Comparison of ENCODE assay signal across 8 cellular contexts in genomic region chr12:110698171-110698902, GRCh38. TPM values are rescaled to one million over a fixed set of nuclear protein-coding genes. Genes with fewer than 3 reads are reported as not detected.
DNase-seq lines count a peak whose midpoint lies in the region; ATAC-seq and TF ChIP-seq lines count a peak whose summit lies in the region.

No MANE protein-coding gene starts in this region.

- no peaks in the 10 kb centered on the region for H3K36me3 Mint-ChIP-seq in activated naive CD4-positive, alpha-beta T cell treated with anti-CD3 and anti-CD28 coated beads, Interleukin-2, amount 50 U/mL, for 24 hours

- H3K4me3 Mint-ChIP-seq in activated naive CD4-positive, alpha-beta T cell treated with anti-CD3 and anti-CD28 coated beads, Interleukin-2, amount 50 U/mL, for 24 hours: no peak overlapping the region

- no peaks in the 10 kb centered on the region for H3K9me3 Mint-ChIP-seq in activated naive CD4-positive, alpha-beta T cell treated with anti-CD3 and anti-CD28 coated beads, Interleukin-2, amount 50 U/mL, for 24 hours

- H3K27ac Mint-ChIP-seq in activated naive CD4-positive, alpha-beta T cell treated with anti-CD3 and anti-CD28 coated beads, Interleukin-2, amount 50 U/mL, for 24 hours: peak overlapping the region; percentile 57

- H3K27ac ChIP-seq in heart right ventricle: peak overlapping the region in 8 of 10 donors; percentile 21 to 73 (median 52)

- peak; percentile 85 for ATAC-seq in GM21447 (IDR thresholded peaks at IDR 0.05; ENCODE audit: unreplicated experiment)
- peak; percentile 94 for ATAC-seq in SK-N-SH treated with all-trans-retinoic acid at 6 μM for 48 hours
- ATAC-seq in heart right ventricle: peak; percentile 68 to 91 (median 86)

- H3K36me3 ChIP-seq in heart right ventricle: no peaks in the 10 kb centered on the region

- peak; percentile 81 for TF ChIP-seq RAD21 in Ishikawa (IDR thresholded peaks at IDR 0.05; ENCODE audit: low read depth)

- peak; percentile 48 to 89 (median 76) for TF ChIP-seq CTCF in heart right ventricle (IDR thresholded peaks at IDR 0.05)

- intact Hi-C loops in heart right ventricle (cut with DNase I): loop anchor here in 8 of 10 donors (1.0 to 10.0 kb wide), 11 partner anchors 44 to 248 kb away; partner anchors contain the start of genes TCTN1 (in 5 of the 8), ARPC3 (in 2 of the 8), FAM216A (in 1 of the 8) and GPN3 (in 1 of the 8)

- WGBS in heart right ventricle, 2 donors: 33 to 40% methylated on average over 20 of the region's 20 CpGs

- peak overlapping the region in 5 of 10 donors; percentile 23 to 44 (median 31) for H3K4me3 ChIP-seq in heart right ventricle

- no peaks in the 10 kb centered on the region for H3K27me3 Mint-ChIP-seq in activated naive CD4-positive, alpha-beta T cell treated with anti-CD3 and anti-CD28 coated beads, Interleukin-2, amount 50 U/mL, for 24 hours

- no peaks in the 10 kb centered on the region for H3K27me3 ChIP-seq in heart right ventricle

- H3K9me3 ChIP-seq in heart right ventricle: no peaks in the 10 kb centered on the region

- no peak for TF ChIP-seq EP300 in Ishikawa (IDR thresholded peaks at IDR 0.05; ENCODE audit: borderline replicate concordance)

- DNase-seq in DMS114 treated with DMSO at 0.1 percent for 48 hours (lab: John Stamatoyannopoulos, UW; ENCODE audit: unreplicated experiment): peak; percentile 69
- peak; percentile 79 to 84 for DNase-seq in heart right ventricle
- DNase-seq in putamen (ENCODE audit: low spot score): peak; percentile 74
- DNase-seq in cerebellum (ENCODE audit: low spot score): no peak

- H3K4me1 ChIP-seq in heart right ventricle: peaks cover 9 to 54% (median 28%) of the 10 kb centered on the region in 9 donors

- H3K4me1 Mint-ChIP-seq in activated naive CD4-positive, alpha-beta T cell treated with anti-CD3 and anti-CD28 coated beads, Interleukin-2, amount 50 U/mL, for 24 hours: peaks cover 21% of the 10 kb centered on the region

TF ChIP-seq in Ishikawa, 13 proteins besides CTCF, POLR2A, EP300 and RAD21:
- TF ChIP-seq NFIC (IDR thresholded peaks at IDR 0.05): no peak
- TF ChIP-seq USF1 (IDR thresholded peaks at IDR 0.05): peak; percentile 66; the same call in 1 of the 2 replicates
- TF ChIP-seq TAF1 (IDR thresholded peaks at IDR 0.05; ENCODE audit: low read depth): no peak
- TF ChIP-seq CREB1 (IDR thresholded peaks at IDR 0.05; ENCODE audit: low read depth): no peak
- TF ChIP-seq TCF12 (IDR thresholded peaks at IDR 0.05; ENCODE audit: low read depth): no peak
- no peak for TF ChIP-seq FOXM1 (IDR thresholded peaks at IDR 0.05; ENCODE audit: borderline replicate concordance, low read depth)

TF ChIP-seq in SK-N-SH treated with all-trans-retinoic acid at 6 μM for 48 hours, 23 proteins besides CTCF, POLR2A, EP300 and RAD21:
- no peak for TF ChIP-seq ZFP30 (CRISPR knock-in tag; IDR thresholded peaks at IDR 0.05)
- no peak for TF ChIP-seq TOX (CRISPR knock-in tag; IDR thresholded peaks at IDR 0.05; ENCODE audit: borderline replicate concordance)
- TF ChIP-seq BACH2 (CRISPR knock-in tag; IDR thresholded peaks at IDR 0.05; ENCODE audit: borderline replicate concordance): no peak
- no peak for TF ChIP-seq POU6F1 (CRISPR knock-in tag; IDR thresholded peaks at IDR 0.05; ENCODE audit: borderline replicate concordance, low read depth)
- TF ChIP-seq ZNF8 (CRISPR knock-in tag; IDR thresholded peaks at IDR 0.05): no peak
- TF ChIP-seq ZNF565 (CRISPR knock-in tag; conservative IDR thresholded peaks at IDR 0.05; ENCODE audit: low read depth): no peak
- TF ChIP-seq PATZ1 (CRISPR knock-in tag; IDR thresholded peaks at IDR 0.05; ENCODE audit: borderline replicate concordance): no peak
- TF ChIP-seq PPARA (CRISPR knock-in tag; IDR thresholded peaks at IDR 0.05; ENCODE audit: borderline replicate concordance): no peak
- no peak for TF ChIP-seq SNAI2 (CRISPR knock-in tag; IDR thresholded peaks at IDR 0.05)
- TF ChIP-seq TCF4 (CRISPR knock-in tag; IDR thresholded peaks at IDR 0.05; ENCODE audit: borderline replicate concordance): no peak
- no peak for TF ChIP-seq ARNTL (CRISPR knock-in tag; IDR thresholded peaks at IDR 0.05; ENCODE audit: borderline replicate concordance, low read depth)
- no peak for TF ChIP-seq ZC3H10 (CRISPR knock-in tag; IDR thresholded peaks at IDR 0.05)
TF ChIP-seq in SK-N-SH treated with all-trans-retinoic acid at 6 μM for 48 hours: peak in this region for 0.

RNA-seq across cellular contexts. Expression of gene HVCN1, which starts 9.4 kb away (rescaled TPM):
- total RNA-seq in heart right ventricle: 10 to 100 TPM in 5 of 10 donors, 1 to 10 TPM in 5; 5.1 to 74.1 (median 9.0) TPM
- polyA plus RNA-seq in heart right ventricle: 10 to 100 TPM; 15.4 to 17.9 TPM
- total RNA-seq in cerebellum: 4.1 TPM

RNA-seq across cellular contexts. Expression of gene PPP1CC, which starts 44.4 kb away (rescaled TPM):
- 100 to 1,000 TPM; 116 to 248 (median 137) TPM for total RNA-seq in heart right ventricle
- 10 to 100 TPM; 66.0 to 84.2 TPM for polyA plus RNA-seq in heart right ventricle
- total RNA-seq in cerebellum: 129 TPM
